Comparison of ENCODE assay signal across 15 cellular contexts in genomic region chr13:114320065-114320464, GRCh38. TPM values are rescaled to one million over a fixed set of nuclear protein-coding genes. Genes with fewer than 3 reads are reported as not detected.
DNase-seq lines count a peak whose midpoint lies in the region; ATAC-seq and TF ChIP-seq lines count a peak whose summit lies in the region.
"Had no signal": no experiment of that assay in that cellular context is flagged by ENCODE, and none has a peak within 500 bp of the region (broad histone marks: within the 10 kb centered on the region; RNA-seq: fewer than 3 reads in every experiment).

No MANE protein-coding gene starts in this region.

- peaks cover 39% of the 10 kb centered on the region for H4K20me1 ChIP-seq in smooth muscle cell (ENCODE audit: low read depth)

- peaks cover 22 to 62% of the 10 kb centered on the region in 2 donors for H3K36me3 Mint-ChIP-seq in activated naive CD4-positive, alpha-beta T cell treated with anti-CD3 and anti-CD28 coated beads, Interleukin-2, amount 50 U/mL, for 72 hours
- peaks cover 20% of the 10 kb centered on the region for H3K36me3 Mint-ChIP-seq in activated naive CD8-positive, alpha-beta T cell

- TF ChIP-seq CTCF in smooth muscle cell (IDR thresholded peaks at IDR 0.05; ENCODE audit: borderline replicate concordance, insufficient read depth, poor library complexity, severe bottlenecking) (no peak), thyroid gland (IDR thresholded peaks at IDR 0.05) (no peak)

- H3K4me3 ChIP-seq in smooth muscle cell (no peak overlapping the region), thyroid gland (replicated peaks in 1 of 3) (no peak overlapping the region)
- H3K4me3 ChIP-seq: lower lobe of right lung, upper lobe of left lung had no signal

- H3K4me3 Mint-ChIP-seq in activated naive CD8-positive, alpha-beta T cell: no peak overlapping the region

- H3K4me2 ChIP-seq in smooth muscle cell: peak overlapping the region; percentile 65

- H3K79me2 ChIP-seq in smooth muscle cell (ENCODE audit: low read depth): peaks cover 54% of the 10 kb centered on the region

- no peak overlapping the region for H2AFZ ChIP-seq in smooth muscle cell (ENCODE audit: low read depth)

- H3K27ac Mint-ChIP-seq in activated naive CD4-positive, alpha-beta T cell treated with anti-CD3 and anti-CD28 coated beads, Interleukin-2, amount 50 U/mL, for 72 hours: peak overlapping the region; percentile 32 to 62
- H3K27ac Mint-ChIP-seq in activated naive CD8-positive, alpha-beta T cell: peak overlapping the region; percentile 61

- H3K36me3 ChIP-seq in smooth muscle cell (ENCODE audit: low read depth) (peaks cover 22% of the 10 kb centered on the region), thyroid gland (peaks cover 25 to 30% of the 10 kb centered on the region in 2 donors)

- TF ChIP-seq POLR2A in thyroid gland (IDR thresholded peaks at IDR 0.05): no peak

- peaks cover 13% of the 10 kb centered on the region for H3F3A ChIP-seq in smooth muscle cell (ENCODE audit: low read depth)

- H3K4me1 ChIP-seq in smooth muscle cell (ENCODE audit: low read depth): peaks cover 16% of the 10 kb centered on the region
- peaks cover 5 to 14% of the 10 kb centered on the region in 2 donors for H3K4me1 ChIP-seq in thyroid gland

- H3K27me3 ChIP-seq in smooth muscle cell (ENCODE audit: low read depth) (no peaks in the 10 kb centered on the region), thyroid gland (no peaks in the 10 kb centered on the region)
- H3K27me3 ChIP-seq: upper lobe of left lung had no signal

- H3K9ac ChIP-seq in smooth muscle cell (ENCODE audit: low read depth): no peak overlapping the region

- intact Hi-C loops in left cardiac atrium (cut with DNase I): no loop called here
- intact Hi-C loops in thyroid gland (cut with DNase I): no loop called here

- peak in 1 of 2 donors; percentile 14 for ATAC-seq in activated naive CD4-positive, alpha-beta T cell treated with anti-CD3 and anti-CD28 coated beads, Interleukin-2, amount 50 U/mL, for 72 hours
- ATAC-seq in left cardiac atrium: peak; percentile 48 to 60
- ATAC-seq in HG03457 (IDR thresholded peaks at IDR 0.05; ENCODE audit: unreplicated experiment): no peak
- ATAC-seq: lower lobe of right lung had no signal

- DNase-seq in activated naive CD4-positive, alpha-beta T cell treated with anti-CD3 and anti-CD28 coated beads, Interleukin-2, amount 50 U/mL, for 72 hours (ENCODE audit: low spot score in 2 of 2): no peak
- DNase-seq in activated naive CD4-positive, alpha-beta T cell treated with Interleukin-2 at 50 U/mL for 16 hours: no peak
- DNase-seq in left cardiac atrium (no peak), smooth muscle cell (lab: John Stamatoyannopoulos, UW; ENCODE audit: unreplicated experiment) (no peak), thyroid gland (no peak), NCI-H1092 treated with DMSO at 0.1 percent for 48 hours (lab: John Stamatoyannopoulos, UW) (no peak)
- DNase-seq: activated T-cell treated with anti-CD3 and anti-CD28 coated beads, Interleukin-2, amount 50 U/mL, for 1 hour; lower lobe of right lung; MM.1S; NCI-H2171; occipital lobe; upper lobe of left lung had no signal

- H3K9me3 ChIP-seq in smooth muscle cell (replicated peaks; ENCODE audit: low read depth): no peaks in the 10 kb centered on the region
- H3K9me3 ChIP-seq in thyroid gland: no peaks in the 10 kb centered on the region
- H3K9me3 ChIP-seq: lower lobe of right lung, upper lobe of left lung had no signal

- H3K27ac ChIP-seq in smooth muscle cell (ENCODE audit: low read depth) (peak overlapping the region; percentile 85), thyroid gland (no peak overlapping the region)
- H3K27ac ChIP-seq: lower lobe of right lung, upper lobe of left lung, VCaP had no signal

- no peaks in the 10 kb centered on the region for H3K9me3 Mint-ChIP-seq in activated naive CD4-positive, alpha-beta T cell treated with anti-CD3 and anti-CD28 coated beads, Interleukin-2, amount 50 U/mL, for 72 hours
- no peaks in the 10 kb centered on the region for H3K9me3 Mint-ChIP-seq in activated naive CD8-positive, alpha-beta T cell (ENCODE audit: low read depth)

- H3K4me1 Mint-ChIP-seq in activated naive CD8-positive, alpha-beta T cell (ENCODE audit: low read depth): peaks cover 48% of the 10 kb centered on the region

- H3K27me3 Mint-ChIP-seq in activated naive CD8-positive, alpha-beta T cell: no peaks in the 10 kb centered on the region

RNA-seq across cellular contexts. Expression of gene CHAMP1, which starts 5.8 kb away (rescaled TPM):
- 10 to 100 TPM; 29.2 to 40.5 TPM for total RNA-seq in activated naive CD4-positive, alpha-beta T cell treated with anti-CD3 and anti-CD28 coated beads, Interleukin-2, amount 50 U/mL, for 72 hours
- 10 to 100 TPM; 11.5 to 12.0 TPM for total RNA-seq in left cardiac atrium
- 12.0 and 20.6 TPM in 2 replicates for total RNA-seq in smooth muscle cell
- 10.6 and 12.1 TPM in 2 replicates for polyA plus RNA-seq in smooth muscle cell
- total RNA-seq in thyroid gland: 10 to 100 TPM; 15.6 to 32.1 (median 18.0) TPM

RNA-seq across cellular contexts. Expression of gene UPF3A, which starts 38.7 kb away (rescaled TPM):
- total RNA-seq in activated naive CD4-positive, alpha-beta T cell treated with anti-CD3 and anti-CD28 coated beads, Interleukin-2, amount 50 U/mL, for 72 hours: 10 to 100 TPM; 42.2 to 76.8 TPM
- total RNA-seq in left cardiac atrium: 10 to 100 TPM; 22.2 to 28.0 TPM
- 22.4 and 26.1 TPM in 2 replicates for total RNA-seq in smooth muscle cell
- 34.1 and 46.6 TPM in 2 replicates for polyA plus RNA-seq in smooth muscle cell
- total RNA-seq in thyroid gland: 10 to 100 TPM; 58.8 to 81.9 (median 70.1) TPM
